13 cellular contexts compared by ENCODE assay signal in the genomic region with DNA sequence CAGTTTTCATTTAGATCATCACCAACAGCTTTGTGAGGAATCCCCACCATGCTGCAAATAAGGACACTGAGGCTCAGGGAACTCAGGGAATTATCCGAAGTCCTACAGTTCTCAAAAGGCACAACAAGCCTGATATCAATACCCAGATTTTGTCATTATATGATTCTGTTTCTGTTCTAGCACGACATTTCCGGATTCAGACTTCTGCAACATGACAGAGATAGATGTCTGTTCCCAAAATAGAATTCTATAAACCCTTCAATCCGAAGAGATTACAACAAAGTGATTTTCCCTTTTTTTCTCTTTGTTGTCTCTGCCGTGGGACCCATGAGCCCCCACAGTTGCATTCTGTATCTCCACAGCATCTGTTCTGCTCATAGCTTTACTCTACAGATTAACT.
A peak's percentile ranks its signal among the peaks of the same experiment; 100 is the strongest.
DNase-seq lines count a peak whose midpoint lies in the region; ATAC-seq and TF ChIP-seq lines count a peak whose summit lies in the region.
"Had no signal": no experiment of that assay in that cellular context is flagged by ENCODE, and none has a peak within 500 bp of the region (broad histone marks: within the 10 kb centered on the region; RNA-seq: fewer than 3 reads in every experiment).

No MANE protein-coding gene starts in this region.

- no peaks in the 10 kb centered on the region for H3K9me3 Mint-ChIP-seq in CD8-positive, alpha-beta memory T cell
- no peaks in the 10 kb centered on the region for H3K9me3 Mint-ChIP-seq in MCF 10A (ENCODE audit: unreplicated experiment)

- peak overlapping the region in 3 of 7 donors; percentile 20 to 55 (median 26) for H3K4me3 Mint-ChIP-seq in CD8-positive, alpha-beta memory T cell
- H3K4me3 Mint-ChIP-seq in MCF 10A (ENCODE audit: unreplicated experiment), result no peak overlapping the region

- CTCF ChIA-PET in CD8-positive, alpha-beta memory T cell (lab: Charles Lee), result interaction anchor here (0.9 to 1.4 kb wide), 3 partner anchors 13 to 32 kb away, joined by 4 read pairs; no protein-coding TSS in a partner anchor
- CTCF ChIA-PET in PC-9 (lab: Charles Lee), result no interaction called here
- CTCF ChIA-PET in MCF 10A (lab: Yijun Ruan, JAX), result interaction anchor here (1.4 kb wide), 1 partner anchor 31 kb away, joined by 5 read pairs; no protein-coding TSS in a partner anchor

- no peaks in the 10 kb centered on the region for H3K36me3 ChIP-seq in CD8-positive, alpha-beta memory T cell (ENCODE audit: insufficient read depth, low read length)
- H3K36me3 ChIP-seq in breast epithelium (no peaks in the 10 kb centered on the region), PC-9 (ENCODE audit: low read depth) (no peaks in the 10 kb centered on the region)
- H3K36me3 ChIP-seq: cardiac muscle cell had no signal

- no peaks in the 10 kb centered on the region for H4K20me1 ChIP-seq in PC-9 (ENCODE audit: insufficient read depth)

- H3K9me3 ChIP-seq in CD8-positive, alpha-beta memory T cell (ENCODE audit: low read length), result no peaks in the 10 kb centered on the region
- H3K9me3 ChIP-seq in breast epithelium (no peaks in the 10 kb centered on the region), PC-9 (ENCODE audit: insufficient read depth, low read depth) (no peaks in the 10 kb centered on the region)
- H3K9me3 ChIP-seq: Caco-2 had no signal

- no peak for TF ChIP-seq CTCF in dorsolateral prefrontal cortex (IDR thresholded peaks at IDR 0.05 in 54 of 56, conservative IDR thresholded peaks at IDR 0.05 in 2 of 56; ENCODE audit: low read depth in 1 of 56, partially characterized antibody in 56 of 56)
- TF ChIP-seq CTCF in breast epithelium (IDR thresholded peaks at IDR 0.05), result no peak
- no peak for TF ChIP-seq CTCF in PC-9 (conservative IDR thresholded peaks at IDR 0.05)
- no peak for TF ChIP-seq CTCF in MCF 10A (IDR thresholded peaks at IDR 0.05; ENCODE audit: unreplicated experiment)

- no peaks in the 10 kb centered on the region for H3K27me3 Mint-ChIP-seq in CD8-positive, alpha-beta memory T cell
- no peaks in the 10 kb centered on the region for H3K27me3 Mint-ChIP-seq in MCF 10A (ENCODE audit: insufficient read depth, unreplicated experiment)

- no peak for TF ChIP-seq POLR2A in breast epithelium (IDR thresholded peaks at IDR 0.05)

- intact Hi-C loops in dorsolateral prefrontal cortex (cut with DNase I) (no loop called here), breast epithelium (cut with DNase I; ENCODE audit: low total_unique reads) (no loop called here), PC-9 (cut with micrococcal nuclease; ENCODE audit: unreplicated experiment) (loop anchor here (5.0 kb wide), 2 partner anchors 132 to 383 kb away; partner anchors contain the start of gene CUL3), MCF 10A (cut with micrococcal nuclease) (no loop called here)

- peaks cover 46% of the 10 kb centered on the region for H3K4me1 ChIP-seq in CD8-positive, alpha-beta memory T cell (ENCODE audit: insufficient read depth, low read length)
- H3K4me1 ChIP-seq in breast epithelium (no peaks in the 10 kb centered on the region), PC-9 (replicated peaks; ENCODE audit: insufficient read depth) (peaks cover 31% of the 10 kb centered on the region)
- H3K4me1 ChIP-seq: Caco-2 had no signal

- H3K27ac Mint-ChIP-seq in CD8-positive, alpha-beta memory T cell, result peak overlapping the region in 6 of 8 donors; percentile 10 to 89 (median 86)
- H3K27ac Mint-ChIP-seq in MCF 10A (ENCODE audit: low read depth, unreplicated experiment), result no peak overlapping the region

- H3F3A ChIP-seq in PC-9 (ENCODE audit: insufficient read depth, low read depth), result peaks cover 3% of the 10 kb centered on the region; the same call in 1 of the 2 replicates

- no TSS peak for BruUV-seq in PC-9 (replicated peaks; lab: Mats Ljungman, UMichigan)
- no TSS peak for BruUV-seq in MCF 10A (replicated peaks; lab: Mats Ljungman, UMichigan)

- H3K27ac ChIP-seq in CD8-positive, alpha-beta memory T cell (ENCODE audit: low read depth, low read length), result no peak overlapping the region
- H3K27ac ChIP-seq in dorsolateral prefrontal cortex (peak overlapping the region in 36 of 59 donors; percentile 1 to 64 (median 23)), breast epithelium (peak overlapping the region in 1 of 2 donors; percentile 19), PC-9 (no peak overlapping the region)
- H3K27ac ChIP-seq: cardiac muscle cell had no signal

- peaks cover 0 to 2% (median under 1%) of the 10 kb centered on the region in 3 donors for H3K36me3 Mint-ChIP-seq in CD8-positive, alpha-beta memory T cell
- no peaks in the 10 kb centered on the region for H3K36me3 Mint-ChIP-seq in MCF 10A (ENCODE audit: insufficient read depth, unreplicated experiment)

- POLR2A ChIA-PET in CD8-positive, alpha-beta memory T cell (lab: Charles Lee), result interaction anchor here (1.0 kb wide), 1 partner anchor 16 kb away, joined by 3 read pairs; no protein-coding TSS in a partner anchor
- POLR2A ChIA-PET in PC-9 (lab: Charles Lee; ENCODE audit: unreplicated experiment) (interaction anchor here (0.7 kb wide), 1 partner anchor 201 kb away, joined by 3 read pairs; no protein-coding TSS in a partner anchor), MCF 10A (lab: Yijun Ruan, JAX) (no interaction called here)

- H3K4me2 ChIP-seq in PC-9, result no peak overlapping the region

- peaks cover 60 to 86% (median 84%) of the 10 kb centered on the region in 3 donors for H3K4me1 Mint-ChIP-seq in CD8-positive, alpha-beta memory T cell
- peaks cover 12% of the 10 kb centered on the region for H3K4me1 Mint-ChIP-seq in MCF 10A (ENCODE audit: insufficient read depth, unreplicated experiment)

- no peak overlapping the region for H3K4me3 ChIP-seq in CD8-positive, alpha-beta memory T cell (ENCODE audit: low read length)
- H3K4me3 ChIP-seq in dorsolateral prefrontal cortex, result peak overlapping the region in 1 of 59 donors; percentile 6
- no peak overlapping the region for H3K4me3 ChIP-seq in breast epithelium
- H3K4me3 ChIP-seq in PC-9, result no peak overlapping the region
- H3K4me3 ChIP-seq: cardiac muscle cell had no signal

- no peak overlapping the region for H2AFZ ChIP-seq in PC-9

- no peak for DNase-seq in CD8-positive, alpha-beta memory T cell
- DNase-seq in dorsolateral prefrontal cortex (no peak), breast epithelium (ENCODE audit: low spot score in 2 of 2) (no peak), PC-9 (no peak), MCF 10A (ENCODE audit: unreplicated experiment) (no peak)
- no peak for DNase-seq in stimulated activated CD4-positive, alpha-beta T cell treated with anti-CD3 and anti-CD28 coated beads, Interleukin-2, amount 100 ng/mL, for 24 hours
- DNase-seq: Caco-2, KG1, left colon, NCI-H2227 treated with DMSO at 0.1 percent for 48 hours had no signal

- no peaks in the 10 kb centered on the region for H3K27me3 ChIP-seq in CD8-positive, alpha-beta memory T cell (ENCODE audit: insufficient read depth, low read length, poor library complexity, severe bottlenecking)
- no peaks in the 10 kb centered on the region for H3K27me3 ChIP-seq in dorsolateral prefrontal cortex
- H3K27me3 ChIP-seq in breast epithelium, result no peaks in the 10 kb centered on the region
- H3K27me3 ChIP-seq in PC-9 (ENCODE audit: insufficient read depth, low read depth), result no peaks in the 10 kb centered on the region

- peak; percentile 41 for ATAC-seq in GM19351 (IDR thresholded peaks at IDR 0.05; ENCODE audit: unreplicated experiment)
- peak; percentile 37 for ATAC-seq in HG03342 (IDR thresholded peaks at IDR 0.05; ENCODE audit: unreplicated experiment)

- H3K79me2 ChIP-seq in PC-9 (ENCODE audit: low read depth), result no peaks in the 10 kb centered on the region

- no peaks in the 10 kb centered on the region for H3K9me2 ChIP-seq in PC-9 (ENCODE audit: insufficient read depth)

Comparison
In these comparisons a context has a peak if more than half of its experiments do, and no peak if none do; other contexts are left out.
1. H3K27ac ChIP-seq: peak in dorsolateral prefrontal cortex (36 of 59); none in CD8-positive, alpha-beta memory T cell (single experiment) and PC-9 (single experiment).